Comparison of ENCODE assay signal across 20 cellular contexts in genomic region chr20:58549231-58549630, GRCh38. TPM values are rescaled to one million over a fixed set of nuclear protein-coding genes. Genes with fewer than 3 reads are reported as not detected.
"Had no signal": no experiment of that assay in that cellular context is flagged by ENCODE, and none has a peak within 500 bp of the region (broad histone marks: within the 10 kb centered on the region; RNA-seq: fewer than 3 reads in every experiment).

No MANE protein-coding gene starts in this region.

- H3K9me3 Mint-ChIP-seq: naive thymus-derived CD8-positive, alpha-beta T cell; stimulated activated naive B cell treated with anti-CD40 and anti-IgM and Interleukin-4, amounts not matched to agents 10 μg/mL and 1 μg/mL and 100 μg/mL, for 72 hours; stimulated activated naive CD8-positive, alpha-beta T cell treated with anti-CD3 and anti-CD28 coated beads, Interleukin-15, Interleukin-2, amounts not matched to agents 100 ng/mL and 50 ng/mL, for 24 hours had no signal

- H3K36me3 Mint-ChIP-seq: naive thymus-derived CD8-positive, alpha-beta T cell; stimulated activated naive B cell treated with anti-CD40 and anti-IgM and Interleukin-4, amounts not matched to agents 10 μg/mL and 1 μg/mL and 100 μg/mL, for 72 hours had no signal

- H3K27ac ChIP-seq: dorsolateral prefrontal cortex, gastrocnemius medialis, left lung, ovary, psoas muscle, spleen, suprapubic skin, transverse colon had no signal

- H3K4me3 Mint-ChIP-seq: naive thymus-derived CD8-positive, alpha-beta T cell; stimulated activated naive B cell treated with anti-CD40 and anti-IgM and Interleukin-4, amounts not matched to agents 10 μg/mL and 1 μg/mL and 100 μg/mL, for 72 hours; stimulated activated naive CD8-positive, alpha-beta T cell treated with anti-CD3 and anti-CD28 coated beads, Interleukin-15, Interleukin-2, amounts not matched to agents 100 ng/mL and 50 ng/mL, for 24 hours had no signal

- ATAC-seq: gastrocnemius medialis; left lung; naive thymus-derived CD8-positive, alpha-beta T cell; psoas muscle; right cardiac atrium; stimulated activated naive B cell treated with anti-CD40 and anti-IgM and Interleukin-4, amounts not matched to agents 10 μg/mL and 1 μg/mL and 100 μg/mL, for 72 hours had no signal

- DNase-seq: caudate nucleus; cerebellar nuclear complex; dorsolateral prefrontal cortex; effector CD4-positive, alpha-beta T cell; foreskin fibroblast; gastrocnemius medialis; kidney; left lung; mesendoderm; naive thymus-derived CD8-positive, alpha-beta T cell; ovary; psoas muscle; right cardiac atrium; spleen; stimulated activated naive B cell treated with anti-CD40 and anti-IgM and Interleukin-4, amounts not matched to agents 10 μg/mL and 1 μg/mL and 100 μg/mL, for 72 hours; transverse colon had no signal

- H3K27ac Mint-ChIP-seq: stimulated activated naive B cell treated with anti-CD40 and anti-IgM and Interleukin-4, amounts not matched to agents 10 μg/mL and 1 μg/mL and 100 μg/mL, for 72 hours; stimulated activated naive CD8-positive, alpha-beta T cell treated with anti-CD3 and anti-CD28 coated beads, Interleukin-15, Interleukin-2, amounts not matched to agents 100 ng/mL and 50 ng/mL, for 24 hours had no signal

- H3K4me3 ChIP-seq: dorsolateral prefrontal cortex, gastrocnemius medialis, left lung, ovary, psoas muscle, sigmoid colon, spleen, suprapubic skin, transverse colon had no signal

- H3K4me1 Mint-ChIP-seq: naive thymus-derived CD8-positive, alpha-beta T cell; stimulated activated naive B cell treated with anti-CD40 and anti-IgM and Interleukin-4, amounts not matched to agents 10 μg/mL and 1 μg/mL and 100 μg/mL, for 72 hours had no signal

RNA-seq across cellular contexts. Expression of gene APCDD1L, which starts 34.0 kb away (rescaled TPM):
- total RNA-seq: lung microvascular endothelial cell; naive thymus-derived CD8-positive, alpha-beta T cell had no signal
